In genomic region chr10:100634034-100634433, GRCh38 we compare ENCODE assay signal across 27 cellular contexts.
"Had no signal": no experiment of that assay in that cellular context is flagged by ENCODE, and none has a peak within 500 bp of the region (broad histone marks: within the 10 kb centered on the region; RNA-seq: fewer than 3 reads in every experiment).

No MANE protein-coding gene starts in this region.

- H3K27ac ChIP-seq: coronary artery, neural progenitor cell, parathyroid adenoma, prostate gland, right atrium auricular region, stomach, testis, tibial artery had no signal

- H3K27ac Mint-ChIP-seq: memory B cell; mesothelial cell of epicardium; naive B cell; natural killer cell treated with Interleukin-12 subunit alpha and Interleukin-12 subunit beta and Interleukin-15 and Interleukin-18, amount 100 ng/mL, for 72 hours; neural progenitor cell; stimulated activated effector memory CD8-positive, alpha-beta T cell treated with anti-CD3 and anti-CD28 coated beads, Interleukin-12 subunit alpha, Interleukin-12 subunit beta, amount 100 ng/mL, for 72 hours; type B pancreatic cell had no signal

- H3K4me3 ChIP-seq: coronary artery, lung, mucosa of descending colon, neural progenitor cell, prostate gland, right atrium auricular region, smooth muscle cell, stomach, testis, tibial artery had no signal

- H3K36me3 ChIP-seq: neural progenitor cell, prostate gland, right atrium auricular region, stomach, tibial artery had no signal

- H3K9ac ChIP-seq: neural progenitor cell, parathyroid adenoma had no signal

- H3K27me3 ChIP-seq: right atrium auricular region, testis had no signal

- H3K4me1 ChIP-seq: parathyroid adenoma, prostate gland, right atrium auricular region, stomach, testis, tibial artery had no signal

- H3K36me3 Mint-ChIP-seq: memory B cell; mesothelial cell of epicardium; naive B cell; natural killer cell treated with Interleukin-12 subunit alpha and Interleukin-12 subunit beta and Interleukin-15 and Interleukin-18, amount 100 ng/mL, for 72 hours; neural progenitor cell; stimulated activated effector memory CD8-positive, alpha-beta T cell treated with anti-CD3 and anti-CD28 coated beads, Interleukin-12 subunit alpha, Interleukin-12 subunit beta, amount 100 ng/mL, for 72 hours; type B pancreatic cell had no signal

- FAIRE-seq: endometrium, frontal cortex, kidney had no signal

- H3K4me2 ChIP-seq: neural progenitor cell, smooth muscle cell had no signal

- DNase-seq: dermis blood vessel endothelial cell; effector memory CD4-positive, alpha-beta T cell; kidney; mucosa of descending colon; naive B cell; stimulated activated CD4-positive, alpha-beta T cell treated with anti-CD3 and anti-CD28 coated beads, Interleukin-2, amount 100 ng/mL, for 24 hours; stimulated activated CD4-positive, alpha-beta T cell treated with anti-CD3 and anti-CD28 coated beads, Interleukin-4, amount 100 ng/mL, for 24 hours; stimulated activated naive CD4-positive, alpha-beta T cell treated with Interleukin-2 at 50 U/mL for 16 hours; stomach; testis; tibial artery had no signal

- H3K9me3 Mint-ChIP-seq: memory B cell; mesothelial cell of epicardium; naive B cell; natural killer cell treated with Interleukin-12 subunit alpha and Interleukin-12 subunit beta and Interleukin-15 and Interleukin-18, amount 100 ng/mL, for 72 hours; neural progenitor cell; stimulated activated effector memory CD8-positive, alpha-beta T cell treated with anti-CD3 and anti-CD28 coated beads, Interleukin-12 subunit alpha, Interleukin-12 subunit beta, amount 100 ng/mL, for 72 hours; type B pancreatic cell had no signal

- ATAC-seq: left lobe of liver; mucosa of descending colon; natural killer cell treated with Interleukin-12 subunit alpha and Interleukin-12 subunit beta and Interleukin-15 and Interleukin-18, amount 100 ng/mL, for 72 hours; sciatic nerve; stimulated activated effector memory CD8-positive, alpha-beta T cell treated with anti-CD3 and anti-CD28 coated beads, Interleukin-12 subunit alpha, Interleukin-12 subunit beta, amount 100 ng/mL, for 72 hours had no signal

- H3K9me3 ChIP-seq: mucosa of descending colon, prostate gland, right atrium auricular region, stomach, testis, tibial artery had no signal

- H3K79me2 ChIP-seq: parathyroid adenoma had no signal

- H2AFZ ChIP-seq: neural progenitor cell, parathyroid adenoma had no signal

- H3K4me1 Mint-ChIP-seq: mesothelial cell of epicardium; stimulated activated effector memory CD8-positive, alpha-beta T cell treated with anti-CD3 and anti-CD28 coated beads, Interleukin-12 subunit alpha, Interleukin-12 subunit beta, amount 100 ng/mL, for 72 hours had no signal

- H3K4me3 Mint-ChIP-seq: memory B cell; mesothelial cell of epicardium; naive B cell; natural killer cell treated with Interleukin-12 subunit alpha and Interleukin-12 subunit beta and Interleukin-15 and Interleukin-18, amount 100 ng/mL, for 72 hours; neural progenitor cell; stimulated activated effector memory CD8-positive, alpha-beta T cell treated with anti-CD3 and anti-CD28 coated beads, Interleukin-12 subunit alpha, Interleukin-12 subunit beta, amount 100 ng/mL, for 72 hours; type B pancreatic cell had no signal
